Comparison of ENCODE assay signal across 1 cellular context in the genomic region with DNA sequence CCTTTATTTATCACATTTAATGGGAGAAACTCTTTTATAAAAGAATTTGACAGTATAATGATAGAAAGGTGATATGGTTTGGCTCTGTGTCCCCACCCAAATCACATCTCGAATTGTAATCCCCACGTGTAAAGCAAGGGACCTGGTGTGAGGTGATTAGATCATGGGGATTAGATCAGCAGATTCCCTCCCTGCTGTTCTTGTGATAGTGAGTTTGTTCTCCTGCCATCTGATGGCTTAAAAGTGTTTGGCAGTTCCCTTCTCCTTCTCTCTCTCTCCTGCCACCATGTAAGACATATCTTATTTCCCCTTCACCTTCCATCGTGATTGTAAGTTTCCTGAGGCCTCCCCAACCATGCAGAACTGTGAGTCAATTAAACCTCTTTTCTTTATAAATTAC.
TF ChIP-seq lines count a peak whose summit lies in the region.

No MANE protein-coding gene starts in this region.

TF ChIP-seq in GM23338, 12 proteins besides CTCF, POLR2A, EP300 and RAD21 (continued from another document):
- TF ChIP-seq ZNF462 (CRISPR knock-in tag; IDR thresholded peaks at IDR 0.05) (no peak), NANOG (IDR thresholded peaks at IDR 0.05; ENCODE audit: borderline replicate concordance) (no peak), CREB1 (CRISPR knock-in tag; IDR thresholded peaks at IDR 0.05; ENCODE audit: low read depth) (no peak), ZNF114 (CRISPR knock-in tag; IDR thresholded peaks at IDR 0.05) (no peak), ZNF331 (CRISPR knock-in tag; IDR thresholded peaks at IDR 0.05; ENCODE audit: low read depth) (no peak), POLR2AphosphoS5 (IDR thresholded peaks at IDR 0.05; ENCODE audit: low read depth) (no peak), REST (IDR thresholded peaks at IDR 0.05; ENCODE audit: unreplicated experiment) (no peak), JUNB (IDR thresholded peaks at IDR 0.05; ENCODE audit: unreplicated experiment) (no peak), EZH2 (IDR thresholded peaks at IDR 0.05; ENCODE audit: low read depth, unreplicated experiment) (no peak), ETS1 (IDR thresholded peaks at IDR 0.05) (no peak)
